Comparison of ENCODE assay signal across 1 cellular context in genomic region chr9:37555786-37556185, GRCh38.
TF ChIP-seq lines count a peak whose summit lies in the region.

No MANE protein-coding gene starts in this region.

TF ChIP-seq in IMR-90, 13 proteins besides CTCF, POLR2A, EP300 and RAD21 (continued from another document):
- no peak for TF ChIP-seq SMC3 (IDR thresholded peaks at IDR 0.05; ENCODE audit: low read depth, low read length)
TF ChIP-seq in IMR-90: peak in this region for 0.
